In genomic region chr14:50820786-50821185, GRCh38 we compare ENCODE assay signal across 16 cellular contexts. TPM values are rescaled to one million over a fixed set of nuclear protein-coding genes. Genes with fewer than 3 reads are reported as not detected.
DNase-seq lines count a peak whose midpoint lies in the region; ATAC-seq and TF ChIP-seq lines count a peak whose summit lies in the region.
"Had no signal": no experiment of that assay in that cellular context is flagged by ENCODE, and none has a peak within 500 bp of the region (broad histone marks: within the 10 kb centered on the region; RNA-seq: fewer than 3 reads in every experiment).

No MANE protein-coding gene starts in this region.

- H2AK5ac ChIP-seq in mesendoderm (ENCODE audit: low read length): no peak overlapping the region

- POLR2A ChIA-PET in CD4-positive, alpha-beta memory T cell (lab: Charles Lee; ENCODE audit: partially characterized antibody): interaction anchor here (0.8 to 5.6 kb wide), 5 partner anchors 9 to 39 kb away, joined by 3 to 50 read pairs (median 6); partner anchors contain the start of gene NIN
- POLR2A ChIA-PET in T-cell (lab: Charles Lee): interaction anchor here (0.6 to 1.3 kb wide), 8 partner anchors 9 to 40 kb away, joined by 3 to 5 read pairs (median 4); no protein-coding TSS in a partner anchor

- H3K9ac ChIP-seq in mesendoderm (ENCODE audit: low read length): no peak overlapping the region

- no CpG with 5 or more reads among the region's 1 CpG for WGBS in mesendoderm (ENCODE audit: extremely low coverage, insufficient coverage, low lambda C conversion rate)

- no peaks in the 10 kb centered on the region for H3K9me3 ChIP-seq in CD4-positive, alpha-beta memory T cell (ENCODE audit: control insufficient read depth in 1 of 2, low read length in 2 of 2)
- H3K9me3 ChIP-seq: sigmoid colon had no signal

- peak overlapping the region; percentile 19 to 96 (median 68) for H3K27ac Mint-ChIP-seq in CD4-positive, alpha-beta memory T cell
- H3K27ac Mint-ChIP-seq in T-cell: peak overlapping the region; percentile 82 to 96
- H3K27ac Mint-ChIP-seq in naive B cell: peak overlapping the region in 5 of 6 donors; percentile 69 to 90 (median 79)
- H3K27ac Mint-ChIP-seq: WTC11 had no signal

- DNase-seq in CD4-positive, alpha-beta memory T cell: no peak
- DNase-seq in HL-60 (ENCODE audit: low read depth in 1 of 2, low spot score in 1 of 2) (peak in 1 of 2 experiments; percentile 10), T-cell (no peak), naive B cell (no peak), NCI-H2196 treated with DMSO at 0.1 percent for 48 hours (lab: John Stamatoyannopoulos, UW; ENCODE audit: unreplicated experiment) (no peak), mesendoderm (no peak)
- no peak for DNase-seq in effector CD4-positive, alpha-beta T cell
- DNase-seq: activated T-cell treated with anti-CD3 and anti-CD28 coated beads, Interleukin-2, amount 50 U/mL, for 72 hours; dorsolateral prefrontal cortex; NCI-H187 treated with DMSO at 0.1 percent for 48 hours; SHP77 treated with DMSO at 0.1 percent for 48 hours; sigmoid colon; stimulated activated CD4-positive, alpha-beta T cell treated with anti-CD3 and anti-CD28 coated beads, Interleukin-4, amount 100 ng/mL, for 4 hours; stimulated activated naive CD4-positive, alpha-beta T cell had no signal

- H2BK5ac ChIP-seq in mesendoderm (ENCODE audit: low read length): no peak overlapping the region

- H3K27me3 ChIP-seq in CD4-positive, alpha-beta memory T cell (ENCODE audit: insufficient read depth, low read length): no peaks in the 10 kb centered on the region
- H3K27me3 ChIP-seq in HL-60 (ENCODE audit: insufficient read depth, poor library complexity, severe bottlenecking) (no peaks in the 10 kb centered on the region), mesendoderm (ENCODE audit: insufficient read depth, low read length, poor library complexity) (no peaks in the 10 kb centered on the region)
- H3K27me3 ChIP-seq: dorsolateral prefrontal cortex, sigmoid colon had no signal

- peaks cover 6% of the 10 kb centered on the region for H3K36me3 ChIP-seq in CD4-positive, alpha-beta memory T cell (ENCODE audit: insufficient read depth, low read length)
- H3K36me3 ChIP-seq in mesendoderm (ENCODE audit: control insufficient read depth, insufficient read depth, low read length): no peaks in the 10 kb centered on the region
- H3K36me3 ChIP-seq: sigmoid colon had no signal

- no peak overlapping the region for H3K4me2 ChIP-seq in mesendoderm (ENCODE audit: low read length)

- H3K4ac ChIP-seq in mesendoderm (ENCODE audit: low read depth, low read length): no peak overlapping the region

- H4K8ac ChIP-seq in mesendoderm (ENCODE audit: low read depth, low read length): no peak overlapping the region

- no peak overlapping the region for H3K18ac ChIP-seq in mesendoderm (ENCODE audit: low read length)

- CTCF ChIA-PET in CD4-positive, alpha-beta memory T cell (lab: Charles Lee; ENCODE audit: partially characterized antibody): interaction anchor here (0.7 to 5.5 kb wide), 6 partner anchors 9 to 40 kb away, joined by 3 to 52 read pairs (median 6); partner anchors contain the start of gene NIN
- CTCF ChIA-PET in T-cell (lab: Charles Lee): interaction anchor here (0.7 to 5.4 kb wide), 5 partner anchors 9 to 43 kb away, joined by 3 to 38 read pairs (median 7); no protein-coding TSS in a partner anchor

- H3K4me1 ChIP-seq in CD4-positive, alpha-beta memory T cell (ENCODE audit: insufficient read depth, low read length): peaks cover 76% of the 10 kb centered on the region
- H3K4me1 ChIP-seq in mesendoderm (ENCODE audit: control insufficient read depth, low read depth, low read length): peaks cover 7% of the 10 kb centered on the region

- H2BK120ac ChIP-seq in mesendoderm (ENCODE audit: low read depth, low read length): no peak overlapping the region

- H3K56ac ChIP-seq in mesendoderm (ENCODE audit: low read length): no peak overlapping the region

- no peaks in the 10 kb centered on the region for H3K9me3 Mint-ChIP-seq in CD4-positive, alpha-beta memory T cell
- no peaks in the 10 kb centered on the region for H3K9me3 Mint-ChIP-seq in T-cell
- no peaks in the 10 kb centered on the region for H3K9me3 Mint-ChIP-seq in naive B cell
- H3K9me3 Mint-ChIP-seq: activated T-cell treated with anti-CD3 and anti-CD28 coated beads, Interleukin-2, amount 50 U/mL, for 72 hours; WTC11 had no signal

- no peaks in the 10 kb centered on the region for H3K27me3 Mint-ChIP-seq in CD4-positive, alpha-beta memory T cell
- no peaks in the 10 kb centered on the region for H3K27me3 Mint-ChIP-seq in T-cell
- no peaks in the 10 kb centered on the region for H3K27me3 Mint-ChIP-seq in naive B cell

- H3K4me3 Mint-ChIP-seq in CD4-positive, alpha-beta memory T cell: peak overlapping the region in 2 of 8 donors; percentile 6 to 20
- H3K4me3 Mint-ChIP-seq in T-cell: peak overlapping the region in 1 of 3 donors; percentile 85
- H3K4me3 Mint-ChIP-seq in naive B cell: peak overlapping the region; percentile 1 to 83 (median 54)
- H3K4me3 Mint-ChIP-seq: WTC11 had no signal

- intact Hi-C loops in CD4-positive, alpha-beta memory T cell (cut with micrococcal nuclease): loop anchor here (1.0 kb wide), 2 partner anchors 7 to 10 kb away; no protein-coding TSS in a partner anchor

- no peak overlapping the region for H2BK15ac ChIP-seq in mesendoderm (replicated peaks; ENCODE audit: low read depth)

- peaks cover 22% of the 10 kb centered on the region in 2 donors for H3K36me3 Mint-ChIP-seq in CD4-positive, alpha-beta memory T cell
- H3K36me3 Mint-ChIP-seq in T-cell (peaks cover 27% of the 10 kb centered on the region), naive B cell (peaks cover 4 to 6% of the 10 kb centered on the region in 2 donors)

- no peak overlapping the region for H3K23ac ChIP-seq in mesendoderm (ENCODE audit: low read length)

- H4K5ac ChIP-seq in mesendoderm (ENCODE audit: low read length): no peak overlapping the region

- peaks cover 2% of the 10 kb centered on the region for H3K79me2 ChIP-seq in mesendoderm (ENCODE audit: control insufficient read depth, insufficient read depth, low read length)

- no peak overlapping the region for H3K27ac ChIP-seq in CD4-positive, alpha-beta memory T cell (ENCODE audit: low read depth, low read length)
- H3K27ac ChIP-seq in HL-60 (replicated peaks) (peak overlapping the region; percentile 67), mesendoderm (ENCODE audit: low read depth, low read length) (no peak overlapping the region)
- H3K27ac ChIP-seq: sigmoid colon had no signal

- no peak overlapping the region for H3K4me3 ChIP-seq in CD4-positive, alpha-beta memory T cell (ENCODE audit: low read length in 2 of 2)
- H3K4me3 ChIP-seq in HL-60 (replicated peaks; ENCODE audit: insufficient read depth, low read length): no peak overlapping the region
- H3K4me3 ChIP-seq in mesendoderm (ENCODE audit: low read length): no peak overlapping the region
- H3K4me3 ChIP-seq: dorsolateral prefrontal cortex, lung, sigmoid colon had no signal

- ATAC-seq in T-cell (replicated peaks in 1 of 4) (no peak), naive B cell (ENCODE audit: low read depth in 2 of 2) (no peak)
- ATAC-seq: WTC11 had no signal

- H3K4me1 Mint-ChIP-seq in CD4-positive, alpha-beta memory T cell: peaks cover 72 to 86% (median 81%) of the 10 kb centered on the region in 4 donors
- H3K4me1 Mint-ChIP-seq in T-cell: peaks cover 82 to 88% (median 86%) of the 10 kb centered on the region in 3 donors
- peaks cover 79 to 84% (median 83%) of the 10 kb centered on the region in 3 donors for H3K4me1 Mint-ChIP-seq in naive B cell

- H3K79me1 ChIP-seq in mesendoderm (ENCODE audit: low read length): peaks cover 13% of the 10 kb centered on the region

- TF ChIP-seq CTCF in HL-60 (IDR thresholded peaks at IDR 0.05; ENCODE audit: insufficient read depth, low read length): no peak

RNA-seq across cellular contexts. Expression of gene NIN, which starts 10.2 kb away (rescaled TPM):
- total RNA-seq in CD4-positive, alpha-beta memory T cell: 100 to 1,000 TPM in 1 of 2 experiments, 10 to 100 TPM in 1; 99.7 to 102 TPM
- 10 to 100 TPM in 1 of 2 donors, 1 to 10 TPM in 1; 8.5 to 50.1 TPM for polyA plus RNA-seq in CD4-positive, alpha-beta memory T cell
- total RNA-seq in T-cell: 100 to 1,000 TPM in 3 of 5 donors, 10 to 100 TPM in 2; 92.8 to 141 (median 106) TPM
- polyA plus RNA-seq in naive B cell (ENCODE audit: low read depth in 6 of 6): 100 to 1,000 TPM in 1 of 6 donors, 10 to 100 TPM in 5; 20.2 to 100 (median 51.1) TPM
- polyA plus RNA-seq in mesendoderm (2013, experiment 1 of 2): 11.5 TPM
- 12.2 TPM for polyA plus RNA-seq in mesendoderm (2013, experiment 2 of 2)

RNA-seq across cellular contexts. Expression of gene ABHD12B, which starts 51.1 kb away (rescaled TPM):
- not detected for total RNA-seq in CD4-positive, alpha-beta memory T cell
- polyA plus RNA-seq in CD4-positive, alpha-beta memory T cell: not detected
- not detected for total RNA-seq in T-cell
- not detected for polyA plus RNA-seq in naive B cell (ENCODE audit: low read depth in 6 of 6)
- polyA plus RNA-seq in mesendoderm (2013, experiment 1 of 2): 16.4 TPM
- polyA plus RNA-seq in mesendoderm (2013, experiment 2 of 2): 14.7 TPM
- total RNA-seq: activated T-cell treated with anti-CD3 and anti-CD28 coated beads, Interleukin-2, amount 50 U/mL, for 72 hours; sigmoid colon had no signal
